In genomic region chr9:112174223-112174964, GRCh38 we compare ENCODE assay signal across 9 cellular contexts. TPM values are rescaled to one million over a fixed set of nuclear protein-coding genes. Genes with fewer than 3 reads are reported as not detected.
A peak's percentile ranks its signal among the peaks of the same experiment; 100 is the strongest.
DNase-seq lines count a peak whose midpoint lies in the region; ATAC-seq, FAIRE-seq and TF ChIP-seq lines count a peak whose summit lies in the region.
"Had no signal": no experiment of that assay in that cellular context is flagged by ENCODE, and none has a peak within 500 bp of the region (broad histone marks: within the 10 kb centered on the region; RNA-seq: fewer than 3 reads in every experiment).

No MANE protein-coding gene starts in this region.

- no peak for FAIRE-seq in frontal cortex (lab: Jason Lieb, UNC)
- FAIRE-seq: endometrium had no signal

- DNase-seq in COLO668 (lab: John Stamatoyannopoulos, UW; ENCODE audit: unreplicated experiment) (peak; percentile 74), Peyer's patch (peak; percentile 71 to 93 (median 89)), frontal cortex (ENCODE audit: low spot score in 2 of 2) (peak; percentile 51 to 66)

- no peaks in the 10 kb centered on the region for H3K27me3 Mint-ChIP-seq in activated T-helper 17 cell treated with anti-CD3 and anti-CD28 coated beads, Interleukin-2, amount 50 U/mL, for 72 hours

- H3K4me3 Mint-ChIP-seq in activated T-helper 17 cell treated with anti-CD3 and anti-CD28 coated beads, Interleukin-2, amount 50 U/mL, for 72 hours: peak overlapping the region; percentile 79

- TF ChIP-seq POLR2A in Peyer's patch (IDR thresholded peaks at IDR 0.05): peak in 1 of 2 donors; percentile 38

- peak overlapping the region; percentile 69 for H3K27ac Mint-ChIP-seq in activated T-helper 17 cell treated with anti-CD3 and anti-CD28 coated beads, Interleukin-2, amount 50 U/mL, for 72 hours

- H3K27ac ChIP-seq in Peyer's patch (peak overlapping the region; percentile 75 to 97 (median 85)), parathyroid adenoma (no peak overlapping the region), urinary bladder (ENCODE audit: low read depth) (peak overlapping the region; percentile 90)

- H3K4me3 ChIP-seq in Peyer's patch: peak overlapping the region; percentile 74 to 92 (median 82)
- no peak overlapping the region for H3K4me3 ChIP-seq in parathyroid adenoma (ENCODE audit: low read depth, low read length)
- H3K4me3 ChIP-seq in urinary bladder (ENCODE audit: low read depth, low read length): peak overlapping the region; percentile 93

- H3K79me2 ChIP-seq in parathyroid adenoma: no peaks in the 10 kb centered on the region

- peak overlapping the region; percentile 56 for H2AFZ ChIP-seq in parathyroid adenoma

- TF ChIP-seq CTCF in Peyer's patch (IDR thresholded peaks at IDR 0.05) (no peak), parathyroid adenoma (IDR thresholded peaks at IDR 0.05) (no peak)

- no peaks in the 10 kb centered on the region for H3K27me3 ChIP-seq in Peyer's patch
- no peaks in the 10 kb centered on the region for H3K27me3 ChIP-seq in parathyroid adenoma (ENCODE audit: control insufficient read depth, insufficient read depth, low read length)

- WGBS in urinary bladder: 5% methylated on average over 42 of the region's 42 CpGs

- H3K4me2 ChIP-seq in parathyroid adenoma (ENCODE audit: low read length): peak overlapping the region; percentile 51

- peaks cover 29% of the 10 kb centered on the region for H3K4me1 Mint-ChIP-seq in activated T-helper 17 cell treated with anti-CD3 and anti-CD28 coated beads, Interleukin-2, amount 50 U/mL, for 72 hours

- H3K4me1 ChIP-seq in Peyer's patch (peaks cover 9 to 18% (median 13%) of the 10 kb centered on the region in 4 donors), parathyroid adenoma (no peaks in the 10 kb centered on the region), urinary bladder (ENCODE audit: insufficient read depth) (no peaks in the 10 kb centered on the region)

- H3K36me3 Mint-ChIP-seq in activated T-helper 17 cell treated with anti-CD3 and anti-CD28 coated beads, Interleukin-2, amount 50 U/mL, for 72 hours (ENCODE audit: low read depth): no peaks in the 10 kb centered on the region

- H3K9ac ChIP-seq in parathyroid adenoma: no peak overlapping the region

- no peaks in the 10 kb centered on the region for H3K36me3 ChIP-seq in Peyer's patch
- H3K36me3 ChIP-seq in parathyroid adenoma (ENCODE audit: control insufficient read depth, insufficient read depth, low read length): no peaks in the 10 kb centered on the region
- H3K36me3 ChIP-seq in urinary bladder (ENCODE audit: insufficient read depth): no peaks in the 10 kb centered on the region

- no peaks in the 10 kb centered on the region for H3K9me3 ChIP-seq in Peyer's patch
- H3K9me3 ChIP-seq in parathyroid adenoma (ENCODE audit: control insufficient read depth, low read length): no peaks in the 10 kb centered on the region

- peak; percentile 89 for ATAC-seq in GM19463 (IDR thresholded peaks at IDR 0.05; ENCODE audit: unreplicated experiment)
- peak; percentile 45 for ATAC-seq in HG03558 (IDR thresholded peaks at IDR 0.05; ENCODE audit: extremely low read depth, unreplicated experiment)
- ATAC-seq in activated T-helper 17 cell treated with anti-CD3 and anti-CD28 coated beads, Interleukin-2, amount 50 U/mL, for 72 hours (replicated peaks): peak; percentile 94

- no peaks in the 10 kb centered on the region for H3K9me3 Mint-ChIP-seq in activated T-helper 17 cell treated with anti-CD3 and anti-CD28 coated beads, Interleukin-2, amount 50 U/mL, for 72 hours

RNA-seq across cellular contexts. Expression of gene SUSD1, which starts 0.7 kb away (rescaled TPM):
- total RNA-seq in Peyer's patch: 10 to 100 TPM; 10.6 to 28.9 (median 21.3) TPM
- 1 to 10 TPM; 1.8 to 6.3 TPM for total RNA-seq in activated T-helper 17 cell treated with anti-CD3 and anti-CD28 coated beads, Interleukin-2, amount 50 U/mL, for 72 hours
- total RNA-seq in frontal cortex: 63.6 TPM
- 19.9 TPM for total RNA-seq in urinary bladder
- 7.5 TPM for polyA plus RNA-seq in urinary bladder
